ENCODE assay signal across 28 cellular contexts in the genomic region with DNA sequence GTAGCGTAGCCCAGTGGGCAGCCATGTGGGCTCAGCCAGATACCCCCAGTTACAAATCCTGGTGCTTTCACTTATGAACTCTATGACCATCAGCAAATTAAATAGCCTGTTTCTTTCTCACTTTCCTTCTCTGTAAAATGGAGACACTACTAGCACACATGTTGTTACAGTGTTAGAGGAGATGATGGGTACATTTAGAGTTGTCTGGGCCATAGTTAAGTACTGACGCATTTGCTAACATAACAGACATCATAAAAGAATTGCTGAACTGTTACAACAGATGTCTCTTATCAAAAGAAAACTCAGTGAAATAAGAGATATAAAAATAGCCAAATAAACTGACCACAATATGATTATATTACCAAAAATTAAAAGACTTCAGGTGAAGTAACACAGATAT.
"Had no signal": no experiment of that assay in that cellular context is flagged by ENCODE, and none has a peak within 500 bp of the region (broad histone marks: within the 10 kb centered on the region; RNA-seq: fewer than 3 reads in every experiment).

No MANE protein-coding gene starts in this region.

- DNase-seq: natural killer cell; occipital lobe; ovary; posterior cingulate gyrus; psoas muscle; right cardiac atrium; right lobe of liver; sigmoid colon; spleen; stimulated activated CD4-positive, alpha-beta T cell treated with anti-CD3 and anti-CD28 coated beads, Interleukin-12 subunit alpha, Interleukin-12 subunit beta, amount 100 ng/mL, for 4 hours; stimulated activated CD4-positive, alpha-beta T cell treated with anti-CD3 and anti-CD28 coated beads, Interleukin-1b, Interleukin-23, amount 100 ng/mL, for 48 hours; stimulated activated CD4-positive, alpha-beta T cell treated with anti-CD3 and anti-CD28 coated beads, Interleukin-4, amount 100 ng/mL, for 1 hour; stimulated activated CD4-positive, alpha-beta T cell treated with anti-CD3 and anti-CD28 coated beads, Interleukin-4, amount 100 ng/mL, for 4 hours; stimulated activated CD8-positive, alpha-beta memory T cell treated with anti-CD3 and anti-CD28 coated beads, Interleukin-4, amount 100 ng/mL, for 48 hours; stimulated activated naive CD4-positive, alpha-beta T cell; stimulated activated naive CD8-positive, alpha-beta T cell treated with anti-CD3 and anti-CD28 coated beads, Interleukin-15, amount 100 ng/mL, for 72 hours; stimulated activated naive CD8-positive, alpha-beta T cell treated with anti-CD3 and anti-CD28 coated beads, Interleukin-15, Interleukin-2, amounts not matched to agents 100 U/mL and 50 U/mL, for 24 hours; substantia nigra; testis; tibial artery; transverse colon; upper lobe of right lung; uterus had no signal

- ATAC-seq: natural killer cell; psoas muscle; right cardiac atrium; right lobe of liver; stimulated activated memory B cell treated with anti-CD40 and anti-IgM and Interleukin-4, amounts not matched to agents 10 μg/mL and 1 μg/mL and 100 μg/mL, for 72 hours; stimulated activated naive CD8-positive, alpha-beta T cell treated with anti-CD3 and anti-CD28 coated beads, Interleukin-15, amount 100 ng/mL, for 72 hours; stimulated activated naive CD8-positive, alpha-beta T cell treated with anti-CD3 and anti-CD28 coated beads, Interleukin-15, Interleukin-2, amounts not matched to agents 100 U/mL and 50 U/mL, for 24 hours; upper lobe of right lung had no signal

- H3K4me3 ChIP-seq: neural progenitor cell, ovary, psoas muscle, right lobe of liver, sigmoid colon, skin epidermis, smooth muscle cell, spleen, suprapubic skin, testis, tibial artery, transverse colon, upper lobe of right lung, uterus had no signal
